Comparison of ENCODE assay signal across 21 cellular contexts in the genomic region with DNA sequence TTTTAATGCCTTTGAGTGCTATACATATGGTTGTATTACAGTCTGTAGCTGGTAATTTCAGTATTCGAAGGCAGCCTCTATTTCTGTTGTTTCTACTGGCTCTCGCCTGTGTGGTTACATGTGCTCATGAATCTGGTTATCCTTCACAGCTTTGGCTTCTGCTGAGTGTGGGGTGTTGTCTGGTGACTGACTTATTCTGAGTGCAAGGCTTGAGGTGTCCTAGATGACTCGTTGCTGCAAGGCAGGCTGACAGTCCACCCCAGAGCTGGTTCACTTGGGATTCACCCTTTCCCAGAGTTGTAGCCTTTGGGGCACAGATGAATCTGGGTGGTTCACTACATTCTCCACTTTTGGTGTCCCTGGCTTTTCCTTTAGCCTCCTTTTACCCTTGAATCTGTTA. TPM values are rescaled to one million over a fixed set of nuclear protein-coding genes. Genes with fewer than 3 reads are reported as not detected.
"Had no signal": no experiment of that assay in that cellular context is flagged by ENCODE, and none has a peak within 500 bp of the region (broad histone marks: within the 10 kb centered on the region; RNA-seq: fewer than 3 reads in every experiment).

No MANE protein-coding gene starts in this region.

- H3K9me3 Mint-ChIP-seq: effector memory CD8-positive, alpha-beta T cell; natural killer cell; type B pancreatic cell had no signal

- ATAC-seq: effector memory CD8-positive, alpha-beta T cell; gastrocnemius medialis; left lobe of liver; natural killer cell; right lobe of liver; stimulated activated naive B cell treated with anti-CD40 and anti-IgM and Interleukin-4, amounts not matched to agents 10 μg/mL and 1 μg/mL and 100 μg/mL, for 72 hours had no signal

- FAIRE-seq: endometrium, keratinocyte, small intestine had no signal

- H3K4me1 Mint-ChIP-seq: memory B cell, natural killer cell had no signal

- H3K4me1 ChIP-seq: gastrocnemius medialis, right lobe of liver, stomach, tibial artery had no signal

- H3K36me3 Mint-ChIP-seq: memory B cell; natural killer cell; stimulated activated naive B cell treated with anti-CD40 and anti-IgM and Interleukin-4, amounts not matched to agents 10 μg/mL and 1 μg/mL and 100 μg/mL, for 72 hours; type B pancreatic cell had no signal

- H3K27ac Mint-ChIP-seq: effector memory CD8-positive, alpha-beta T cell; memory B cell; natural killer cell; stimulated activated naive B cell treated with anti-CD40 and anti-IgM and Interleukin-4, amounts not matched to agents 10 μg/mL and 1 μg/mL and 100 μg/mL, for 72 hours; type B pancreatic cell had no signal

- H3K4me3 ChIP-seq: coronary artery, gastrocnemius medialis, lung, ovary, right lobe of liver, stomach, tibial artery had no signal

- H3K27ac ChIP-seq: coronary artery, gastrocnemius medialis, ovary, right lobe of liver, stomach, tibial artery had no signal

- DNase-seq: dermis blood vessel endothelial cell; effector memory CD8-positive, alpha-beta T cell; gastrocnemius medialis; head of caudate nucleus; natural killer cell; occipital lobe; ovary; right lobe of liver; small intestine; stimulated activated CD4-positive, alpha-beta T cell treated with anti-CD3 and anti-CD28 coated beads, Interleukin-15, amount 100 ng/mL, for 24 hours; stimulated activated CD4-positive, alpha-beta T cell treated with anti-CD3 and anti-CD28 coated beads, Interleukin-2, amount 100 ng/mL, for 48 hours; stimulated activated naive B cell treated with anti-CD40 and anti-IgM and Interleukin-4, amounts not matched to agents 10 μg/mL and 1 μg/mL and 100 μg/mL, for 72 hours; stomach; tibial artery had no signal

- H3K27me3 ChIP-seq: gastrocnemius medialis, ovary, right lobe of liver, stomach, tibial artery had no signal

- H3K4me3 Mint-ChIP-seq: effector memory CD8-positive, alpha-beta T cell; memory B cell; natural killer cell; stimulated activated naive B cell treated with anti-CD40 and anti-IgM and Interleukin-4, amounts not matched to agents 10 μg/mL and 1 μg/mL and 100 μg/mL, for 72 hours; type B pancreatic cell had no signal

- H3K9me3 ChIP-seq: gastrocnemius medialis, ovary, right lobe of liver, stomach, tibial artery had no signal

- H3K36me3 ChIP-seq: gastrocnemius medialis, ovary, right lobe of liver, stomach, tibial artery had no signal

RNA-seq across cellular contexts. Expression of a gene that starts 41.4 kb away (rescaled TPM):
- polyA plus RNA-seq: keratinocyte had no signal
